Comparison of ENCODE assay signal across 18 cellular contexts in the genomic region with DNA sequence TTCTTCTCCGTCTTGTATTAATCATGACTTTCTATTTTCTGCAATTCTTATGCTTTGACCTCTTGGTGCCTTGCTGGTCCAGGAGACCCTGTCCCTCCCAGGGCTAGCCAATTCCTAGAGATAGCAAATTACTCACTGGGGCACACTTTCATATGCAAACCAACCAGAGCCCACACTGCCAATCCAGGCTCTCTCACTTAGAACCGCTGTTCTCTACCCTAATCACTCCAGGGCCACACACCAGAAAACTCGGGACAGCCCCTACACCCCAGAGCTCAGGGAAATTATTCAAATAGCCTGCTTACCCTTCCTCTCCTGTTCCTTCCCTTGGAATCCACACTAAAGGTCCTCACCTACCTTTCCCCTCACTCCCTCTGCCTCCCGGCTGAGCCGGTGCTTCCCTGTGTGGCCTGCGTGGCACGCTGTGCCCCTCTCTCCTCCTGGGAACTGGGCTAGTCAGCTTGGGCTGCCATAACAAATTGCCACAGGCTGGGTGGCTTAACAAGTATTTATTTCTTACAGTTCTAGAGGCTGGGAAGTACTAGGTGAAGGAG. TPM values are rescaled to one million over a fixed set of nuclear protein-coding genes. Genes with fewer than 3 reads are reported as not detected.
DNase-seq lines count a peak whose midpoint lies in the region; ATAC-seq and TF ChIP-seq lines count a peak whose summit lies in the region.
"Had no signal": no experiment of that assay in that cellular context is flagged by ENCODE, and none has a peak within 500 bp of the region (broad histone marks: within the 10 kb centered on the region; RNA-seq: fewer than 3 reads in every experiment).

No MANE protein-coding gene starts in this region.

- H3K79me2 ChIP-seq in neural progenitor cell (ENCODE audit: low read depth): no peaks in the 10 kb centered on the region

- no peak for DNase-seq in activated naive CD8-positive, alpha-beta T cell treated with anti-CD3 and anti-CD28 coated beads, Interleukin-2, amount 50 U/mL, for 24 hours
- DNase-seq in activated naive CD8-positive, alpha-beta T cell treated with anti-CD3 and anti-CD28 coated beads for 36 hours: no peak
- DNase-seq in H7 (peak; percentile 54), neural progenitor cell (ENCODE audit: low spot score) (no peak), COLO668 (lab: John Stamatoyannopoulos, UW; ENCODE audit: unreplicated experiment) (no peak)
- no peak for DNase-seq in activated T-helper 1 cell treated with anti-CD3 and anti-CD28 coated beads, Interleukin-12 subunit alpha, Interleukin-12 subunit beta, Interleukin-2, Interleukin-4 antibody, amounts not matched to agents 30 ng/mL and 10 ng/mL and 1 ng/mL, durations not matched to agents 14 hours and 24 hours and 36 hours (ENCODE audit: low spot score)
- DNase-seq: ACHN; BE2C; C1 segment of cervical spinal cord; Caco-2; CD4-positive, CD25-positive, alpha-beta regulatory T cell; CD8-positive, alpha-beta memory T cell; GDM1 had no signal

- H3K4me1 ChIP-seq in neural progenitor cell: peaks cover 4% of the 10 kb centered on the region
- H3K4me1 ChIP-seq: BE2C had no signal

- H3K9me3 ChIP-seq in neural progenitor cell (ENCODE audit: low read depth): no peaks in the 10 kb centered on the region
- H3K9me3 ChIP-seq: BE2C, HAP-1 had no signal

- H3K4me1 Mint-ChIP-seq in activated naive CD8-positive, alpha-beta T cell treated with anti-CD3 and anti-CD28 coated beads, Interleukin-2, amount 50 U/mL, for 24 hours: peaks cover 6% of the 10 kb centered on the region
- peaks cover 5% of the 10 kb centered on the region for H3K4me1 Mint-ChIP-seq in activated naive CD8-positive, alpha-beta T cell treated with anti-CD3 and anti-CD28 coated beads for 36 hours
- peaks cover 7% of the 10 kb centered on the region for H3K4me1 Mint-ChIP-seq in activated T-helper 1 cell treated with anti-CD3 and anti-CD28 coated beads, Interleukin-12 subunit alpha, Interleukin-12 subunit beta, Interleukin-2, Interleukin-4 antibody, amounts not matched to agents 30 ng/mL and 10 ng/mL and 1 ng/mL, durations not matched to agents 14 hours and 24 hours and 36 hours (ENCODE audit: low read depth)
- H3K4me1 Mint-ChIP-seq in neural progenitor cell: peaks cover 32% of the 10 kb centered on the region

- intact Hi-C loops in activated T-helper 1 cell treated with anti-CD3 and anti-CD28 coated beads, Interleukin-12 subunit alpha, Interleukin-12 subunit beta, Interleukin-2, Interleukin-4 antibody, amounts not matched to agents 30 ng/mL and 10 ng/mL and 1 ng/mL, durations not matched to agents 14 hours and 24 hours and 36 hours (cut with micrococcal nuclease): no loop called here

- H3K4me3 Mint-ChIP-seq in activated naive CD8-positive, alpha-beta T cell treated with anti-CD3 and anti-CD28 coated beads, Interleukin-2, amount 50 U/mL, for 24 hours: no peak overlapping the region
- H3K4me3 Mint-ChIP-seq in activated naive CD8-positive, alpha-beta T cell treated with anti-CD3 and anti-CD28 coated beads for 36 hours: no peak overlapping the region
- no peak overlapping the region for H3K4me3 Mint-ChIP-seq in activated T-helper 1 cell treated with anti-CD3 and anti-CD28 coated beads, Interleukin-12 subunit alpha, Interleukin-12 subunit beta, Interleukin-2, Interleukin-4 antibody, amounts not matched to agents 30 ng/mL and 10 ng/mL and 1 ng/mL, durations not matched to agents 14 hours and 24 hours and 36 hours
- H3K4me3 Mint-ChIP-seq in neural progenitor cell: no peak overlapping the region
- H3K4me3 Mint-ChIP-seq: CD4-positive, CD25-positive, alpha-beta regulatory T cell; CD8-positive, alpha-beta memory T cell had no signal

- H3K36me3 ChIP-seq in H7 (replicated peaks; ENCODE audit: control insufficient read depth, insufficient read depth, low read length) (no peaks in the 10 kb centered on the region), neural progenitor cell (no peaks in the 10 kb centered on the region)
- H3K36me3 ChIP-seq: BE2C, HAP-1 had no signal

- H3K9ac ChIP-seq in neural progenitor cell: no peak overlapping the region

- ATAC-seq in activated naive CD8-positive, alpha-beta T cell treated with anti-CD3 and anti-CD28 coated beads, Interleukin-2, amount 50 U/mL, for 24 hours: peak; percentile 36
- ATAC-seq in GM18519 (IDR thresholded peaks at IDR 0.05; ENCODE audit: low FRiP score, unreplicated experiment) (no peak), HG02852 (IDR thresholded peaks at IDR 0.05; ENCODE audit: unreplicated experiment) (no peak)

- no peak overlapping the region for H3K27ac Mint-ChIP-seq in activated naive CD8-positive, alpha-beta T cell treated with anti-CD3 and anti-CD28 coated beads, Interleukin-2, amount 50 U/mL, for 24 hours
- H3K27ac Mint-ChIP-seq in activated naive CD8-positive, alpha-beta T cell treated with anti-CD3 and anti-CD28 coated beads for 36 hours: no peak overlapping the region
- peak overlapping the region; percentile 16 for H3K27ac Mint-ChIP-seq in activated T-helper 1 cell treated with anti-CD3 and anti-CD28 coated beads, Interleukin-12 subunit alpha, Interleukin-12 subunit beta, Interleukin-2, Interleukin-4 antibody, amounts not matched to agents 30 ng/mL and 10 ng/mL and 1 ng/mL, durations not matched to agents 14 hours and 24 hours and 36 hours
- peak overlapping the region; percentile 9 for H3K27ac Mint-ChIP-seq in neural progenitor cell
- H3K27ac Mint-ChIP-seq: CD4-positive, CD25-positive, alpha-beta regulatory T cell; CD8-positive, alpha-beta memory T cell had no signal

- H2AFZ ChIP-seq in neural progenitor cell (replicated peaks): peak overlapping the region; percentile 54

- no peaks in the 10 kb centered on the region for H3K36me3 Mint-ChIP-seq in activated naive CD8-positive, alpha-beta T cell treated with anti-CD3 and anti-CD28 coated beads, Interleukin-2, amount 50 U/mL, for 24 hours (ENCODE audit: low read depth)
- H3K36me3 Mint-ChIP-seq in activated naive CD8-positive, alpha-beta T cell treated with anti-CD3 and anti-CD28 coated beads for 36 hours: no peaks in the 10 kb centered on the region
- no peaks in the 10 kb centered on the region for H3K36me3 Mint-ChIP-seq in activated T-helper 1 cell treated with anti-CD3 and anti-CD28 coated beads, Interleukin-12 subunit alpha, Interleukin-12 subunit beta, Interleukin-2, Interleukin-4 antibody, amounts not matched to agents 30 ng/mL and 10 ng/mL and 1 ng/mL, durations not matched to agents 14 hours and 24 hours and 36 hours (ENCODE audit: low read depth)
- no peaks in the 10 kb centered on the region for H3K36me3 Mint-ChIP-seq in neural progenitor cell
- H3K36me3 Mint-ChIP-seq: CD4-positive, CD25-positive, alpha-beta regulatory T cell; CD8-positive, alpha-beta memory T cell had no signal

- no peaks in the 10 kb centered on the region for H3F3A ChIP-seq in neural progenitor cell (ENCODE audit: low read depth)

- H3K4me3 ChIP-seq in H7 (ENCODE audit: insufficient read depth, low read depth, low read length): no peak overlapping the region
- no peak overlapping the region for H3K4me3 ChIP-seq in neural progenitor cell
- H3K4me3 ChIP-seq: HAP-1 had no signal

- no peak overlapping the region for H3K27ac ChIP-seq in neural progenitor cell

- H3K27me3 Mint-ChIP-seq in activated naive CD8-positive, alpha-beta T cell treated with anti-CD3 and anti-CD28 coated beads, Interleukin-2, amount 50 U/mL, for 24 hours: peaks cover 5% of the 10 kb centered on the region
- H3K27me3 Mint-ChIP-seq in activated naive CD8-positive, alpha-beta T cell treated with anti-CD3 and anti-CD28 coated beads for 36 hours: peaks cover 18% of the 10 kb centered on the region
- peaks cover 9% of the 10 kb centered on the region for H3K27me3 Mint-ChIP-seq in activated T-helper 1 cell treated with anti-CD3 and anti-CD28 coated beads, Interleukin-12 subunit alpha, Interleukin-12 subunit beta, Interleukin-2, Interleukin-4 antibody, amounts not matched to agents 30 ng/mL and 10 ng/mL and 1 ng/mL, durations not matched to agents 14 hours and 24 hours and 36 hours (ENCODE audit: insufficient read depth)
- H3K27me3 Mint-ChIP-seq in neural progenitor cell (ENCODE audit: insufficient read depth, low read depth): peaks cover 2% of the 10 kb centered on the region

- no peak for TF ChIP-seq CTCF in neural progenitor cell (IDR thresholded peaks at IDR 0.05)

- H3K4me2 ChIP-seq in neural progenitor cell: no peak overlapping the region

- H3K27me3 ChIP-seq in H7 (ENCODE audit: control insufficient read depth, insufficient read depth, low read length) (peaks cover 3% of the 10 kb centered on the region; the same call in 1 of the 2 replicates), neural progenitor cell (no peaks in the 10 kb centered on the region)

- no peaks in the 10 kb centered on the region for H3K9me3 Mint-ChIP-seq in activated naive CD8-positive, alpha-beta T cell treated with anti-CD3 and anti-CD28 coated beads, Interleukin-2, amount 50 U/mL, for 24 hours
- H3K9me3 Mint-ChIP-seq in activated naive CD8-positive, alpha-beta T cell treated with anti-CD3 and anti-CD28 coated beads for 36 hours: no peaks in the 10 kb centered on the region
- H3K9me3 Mint-ChIP-seq in activated T-helper 1 cell treated with anti-CD3 and anti-CD28 coated beads, Interleukin-12 subunit alpha, Interleukin-12 subunit beta, Interleukin-2, Interleukin-4 antibody, amounts not matched to agents 30 ng/mL and 10 ng/mL and 1 ng/mL, durations not matched to agents 14 hours and 24 hours and 36 hours: no peaks in the 10 kb centered on the region
- H3K9me3 Mint-ChIP-seq in neural progenitor cell: no peaks in the 10 kb centered on the region
- H3K9me3 Mint-ChIP-seq: CD8-positive, alpha-beta memory T cell had no signal

- H4K20me1 ChIP-seq in neural progenitor cell (ENCODE audit: low read depth): no peaks in the 10 kb centered on the region

RNA-seq across cellular contexts. Expression of gene VWA3B, which starts 41.7 kb away (rescaled TPM):
- total RNA-seq in activated naive CD8-positive, alpha-beta T cell treated with anti-CD3 and anti-CD28 coated beads for 36 hours: not detected
- 1.0 TPM in 1 of 2 replicates, not detected in the other for total RNA-seq in H7 (2014; rRNA removed; shearing (Covaris generic))
- not detected in 2 replicates for total RNA-seq in activated T-helper 1 cell treated with anti-CD3 and anti-CD28 coated beads, Interleukin-12 subunit alpha, Interleukin-12 subunit beta, Interleukin-2, Interleukin-4 antibody, amounts not matched to agents 30 ng/mL and 10 ng/mL and 1 ng/mL, durations not matched to agents 14 hours and 24 hours and 36 hours
- total RNA-seq in neural progenitor cell (ENCODE audit: low replicate concordance): not detected in 2 replicates
- total RNA-seq: Caco-2; CD4-positive, CD25-positive, alpha-beta regulatory T cell; CD8-positive, alpha-beta memory T cell; H1; HT-29 had no signal

Comparison
In these comparisons a context has a peak if more than half of its experiments do, and no peak if none do; other contexts are left out.
1. H3K27ac Mint-ChIP-seq: peak in activated T-helper 1 cell treated with anti-CD3 and anti-CD28 coated beads, Interleukin-12 subunit alpha, Interleukin-12 subunit beta, Interleukin-2, Interleukin-4 antibody, amounts not matched to agents 30 ng/mL and 10 ng/mL and 1 ng/mL, durations not matched to agents 14 hours and 24 hours and 36 hours (single experiment) and neural progenitor cell (single experiment); none in activated naive CD8-positive, alpha-beta T cell treated with anti-CD3 and anti-CD28 coated beads, Interleukin-2, amount 50 U/mL, for 24 hours (single experiment) and activated naive CD8-positive, alpha-beta T cell treated with anti-CD3 and anti-CD28 coated beads for 36 hours (single experiment).